Comparison of ENCODE assay signal across 8 cellular contexts in the genomic region with DNA sequence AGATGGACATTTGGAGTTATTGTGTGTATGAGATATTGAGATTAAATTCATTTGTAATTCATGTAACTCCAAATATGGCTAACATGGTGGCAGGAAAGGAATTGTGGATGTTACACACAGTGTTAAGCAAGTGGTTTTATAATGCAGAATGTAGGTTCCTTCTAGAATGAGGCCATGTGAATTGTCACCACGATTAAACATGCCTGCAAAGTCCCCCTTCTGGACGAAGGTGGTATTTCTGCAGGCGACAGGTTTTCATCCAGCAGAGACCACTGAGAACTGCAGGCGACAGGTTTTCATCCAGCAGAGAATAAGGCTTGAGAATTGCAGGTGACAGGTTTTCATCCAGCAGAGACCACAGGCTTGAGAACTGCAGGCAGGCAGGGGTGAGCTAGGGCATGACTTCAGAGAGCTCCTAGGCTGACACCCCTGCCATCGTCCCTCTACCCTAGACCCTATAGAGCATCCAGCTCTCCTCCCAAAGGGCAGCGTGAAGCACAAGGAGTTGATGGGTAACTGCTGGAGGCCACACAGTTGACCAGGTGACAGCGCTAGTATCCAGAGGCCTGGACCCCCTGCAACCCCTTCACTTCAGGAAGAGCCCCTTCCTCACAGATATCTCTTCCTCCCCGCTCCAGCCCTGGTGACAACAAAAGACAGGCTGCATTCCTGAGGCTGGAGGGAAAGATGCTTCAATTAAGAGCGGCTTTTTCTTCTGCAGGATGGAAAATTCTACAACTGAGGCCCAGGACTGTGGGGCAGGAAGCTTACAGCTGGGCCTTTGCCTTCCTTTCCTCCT.
DNase-seq lines count a peak whose midpoint lies in the region; ATAC-seq and TF ChIP-seq lines count a peak whose summit lies in the region.

No MANE protein-coding gene starts in this region.

- H3K27ac Mint-ChIP-seq in activated naive CD8-positive, alpha-beta T cell treated with anti-CD3 and anti-CD28 coated beads, Interleukin-2, amount 50 U/mL, for 24 hours: no peak overlapping the region

- H3K9me3 Mint-ChIP-seq in activated naive CD8-positive, alpha-beta T cell treated with anti-CD3 and anti-CD28 coated beads, Interleukin-2, amount 50 U/mL, for 24 hours: no peaks in the 10 kb centered on the region

- H3K4me1 ChIP-seq in hepatocyte (ENCODE audit: insufficient read depth): no peaks in the 10 kb centered on the region

- WGBS in hepatocyte (ENCODE audit: low lambda C conversion rate, missing lambda C conversion rate): 51% methylated on average over 9 of the region's 9 CpGs

- no peaks in the 10 kb centered on the region for H3K9me2 ChIP-seq in hepatocyte (replicated peaks; ENCODE audit: insufficient read depth)

- no peak overlapping the region for H3K4me3 ChIP-seq in hepatocyte

- no peaks in the 10 kb centered on the region for H4K20me1 ChIP-seq in hepatocyte (ENCODE audit: insufficient read depth, poor library complexity, severe bottlenecking)

- H3K36me3 ChIP-seq in hepatocyte (replicated peaks; ENCODE audit: insufficient read depth, low read depth): no peaks in the 10 kb centered on the region

- H3K4me1 Mint-ChIP-seq in activated naive CD8-positive, alpha-beta T cell treated with anti-CD3 and anti-CD28 coated beads, Interleukin-2, amount 50 U/mL, for 24 hours: no peaks in the 10 kb centered on the region

- no peak overlapping the region for H3K4me3 Mint-ChIP-seq in activated naive CD8-positive, alpha-beta T cell treated with anti-CD3 and anti-CD28 coated beads, Interleukin-2, amount 50 U/mL, for 24 hours

- H3K4me2 ChIP-seq in hepatocyte: no peak overlapping the region

- peaks cover 6% of the 10 kb centered on the region for H3K27me3 ChIP-seq in hepatocyte

- H3K79me2 ChIP-seq in hepatocyte: no peaks in the 10 kb centered on the region

- TF ChIP-seq CTCF in hepatocyte (IDR thresholded peaks at IDR 0.05; ENCODE audit: poor library complexity) (peak; percentile 68), omental fat pad (IDR thresholded peaks at IDR 0.05) (no peak)

- in situ Hi-C loops in KBM-7 (cut with MboI; ENCODE audit: low pct_unique_long_range_greater_than_20kb, low sequenced_read_pairs): loop anchor here (25.0 kb wide), 1 partner anchor 319 kb away; a partner anchor contains a TSS

- no peak overlapping the region for H2AFZ ChIP-seq in hepatocyte

- H3K36me3 Mint-ChIP-seq in activated naive CD8-positive, alpha-beta T cell treated with anti-CD3 and anti-CD28 coated beads, Interleukin-2, amount 50 U/mL, for 24 hours (ENCODE audit: low read depth): no peaks in the 10 kb centered on the region

- no peak overlapping the region for H3K27ac ChIP-seq in hepatocyte

- DNase-seq in ELF-1 (ENCODE audit: low read depth, low spot score): peak; percentile 69
- DNase-seq in KBM-7: peak; percentile 55
- DNase-seq in SKM-1 (lab: John Stamatoyannopoulos, UW; ENCODE audit: unreplicated experiment): peak; percentile 35
- peak; percentile 62 for DNase-seq in activated naive CD8-positive, alpha-beta T cell treated with anti-CD3 and anti-CD28 coated beads, Interleukin-2, amount 50 U/mL, for 24 hours
- peak; percentile 69 for DNase-seq in hepatocyte (ENCODE audit: low spot score)
- DNase-seq in stimulated activated CD4-positive, alpha-beta T cell treated with anti-CD3 and anti-CD28 coated beads, Interleukin-1b, Interleukin-23, amount 100 ng/mL, for 48 hours: peak; percentile 40
- no peak for DNase-seq in omental fat pad (ENCODE audit: low spot score)

- H3K9me3 ChIP-seq in hepatocyte (ENCODE audit: low read depth): no peaks in the 10 kb centered on the region

- H3K27me3 Mint-ChIP-seq in activated naive CD8-positive, alpha-beta T cell treated with anti-CD3 and anti-CD28 coated beads, Interleukin-2, amount 50 U/mL, for 24 hours: peaks cover 3% of the 10 kb centered on the region

- no peak for ATAC-seq in activated naive CD8-positive, alpha-beta T cell treated with anti-CD3 and anti-CD28 coated beads, Interleukin-2, amount 50 U/mL, for 24 hours
- ATAC-seq in omental fat pad (ENCODE audit: low FRiP score) (no peak), HG02970 (IDR thresholded peaks at IDR 0.05; ENCODE audit: low FRiP score, unreplicated experiment) (no peak)
